ENCODE assay signal across 8 cellular contexts in the genomic region with DNA sequence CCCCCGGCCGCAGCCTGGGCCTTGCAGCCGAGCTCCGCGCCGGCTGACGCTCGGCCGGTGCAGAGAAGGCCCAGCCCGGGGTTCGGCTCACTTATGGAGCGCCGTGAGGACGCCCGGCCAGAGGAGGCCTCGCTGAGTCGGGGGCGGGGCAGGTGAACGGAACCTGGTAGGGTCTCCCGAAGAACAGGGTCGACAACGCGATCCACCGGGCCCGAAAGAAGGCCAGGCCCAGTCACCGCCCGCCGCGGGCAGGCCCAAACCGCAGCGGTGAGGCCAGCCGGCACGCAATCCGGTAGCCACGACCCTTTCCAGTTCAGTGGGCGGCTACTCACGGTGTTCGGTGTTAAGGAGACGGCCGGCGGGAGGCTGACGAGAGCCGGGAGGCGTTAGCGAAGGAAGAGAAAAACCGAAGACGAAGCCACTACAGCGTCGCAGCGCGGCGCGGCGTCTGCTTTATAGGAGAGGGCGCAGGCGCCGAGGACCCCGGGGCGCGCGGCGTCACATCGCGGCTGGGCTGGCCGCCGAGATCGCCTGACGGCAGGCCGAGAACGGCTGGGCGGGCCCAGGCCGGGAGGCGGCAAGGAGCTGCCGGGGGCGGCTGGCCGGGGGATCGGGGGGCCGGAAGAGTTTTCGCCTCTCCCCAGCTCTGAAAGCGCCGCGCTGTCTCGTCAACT. TPM values are rescaled to one million over a fixed set of nuclear protein-coding genes. Genes with fewer than 3 reads are reported as not detected.
DNase-seq lines count a peak whose midpoint lies in the region; ATAC-seq and TF ChIP-seq lines count a peak whose summit lies in the region.

A gene (minus strand): TSS at position 428 of the 674 bp plus-strand sequence. CDS start 2,928 bp downstream, outside the sequence.

- ATAC-seq in GM18907 (IDR thresholded peaks at IDR 0.05; ENCODE audit: unreplicated experiment) (peak; percentile 75), HG03135 (IDR thresholded peaks at IDR 0.05; ENCODE audit: unreplicated experiment) (peak; percentile 79)
- ATAC-seq in activated CD4-positive, alpha-beta T cell treated with anti-CD3 and anti-CD28 coated beads for 36 hours = peak; percentile 85

- H3K27me3 ChIP-seq in kidney epithelial cell (ENCODE audit: control insufficient read depth, insufficient read depth, low read length) = no peaks in the 10 kb centered on the region

- DNase-seq in AG09309 (ENCODE audit: low read depth) = peak; percentile 17
- peak; percentile 44 for DNase-seq in NCI-H345 treated with DMSO at 0.1 percent for 48 hours (lab: John Stamatoyannopoulos, UW; ENCODE audit: unreplicated experiment)
- peak; percentile 91 for DNase-seq in activated CD4-positive, alpha-beta T cell treated with anti-CD3 and anti-CD28 coated beads for 36 hours
- DNase-seq in chondrocyte (ENCODE audit: low spot score) = no peak
- DNase-seq in kidney epithelial cell (ENCODE audit: low read depth) = no peak
- DNase-seq in stimulated activated CD4-positive, alpha-beta T cell treated with anti-CD3 and anti-CD28 coated beads, Interleukin-15, amount 100 ng/mL, for 24 hours = peak; percentile 88

- H3K36me3 Mint-ChIP-seq in activated CD4-positive, alpha-beta T cell treated with anti-CD3 and anti-CD28 coated beads for 36 hours (ENCODE audit: low read depth) = peaks cover 24% of the 10 kb centered on the region
- peaks cover 4% of the 10 kb centered on the region for H3K36me3 Mint-ChIP-seq in chondrocyte (ENCODE audit: low read depth)

- H3K4me3 ChIP-seq in AG09309 (ENCODE audit: control insufficient read depth, low read depth, low read length) (peak within 1 kb of the TSS; percentile 88), kidney epithelial cell (ENCODE audit: low read depth, low read length) (peak within 1 kb of the TSS; percentile 91)

- H3K4me1 Mint-ChIP-seq in activated CD4-positive, alpha-beta T cell treated with anti-CD3 and anti-CD28 coated beads for 36 hours = peaks cover 33% of the 10 kb centered on the region
- H3K4me1 Mint-ChIP-seq in chondrocyte (ENCODE audit: low read depth) = peaks cover 32% of the 10 kb centered on the region

- peak within 1 kb of the TSS; percentile 98 for H3K4me3 Mint-ChIP-seq in activated CD4-positive, alpha-beta T cell treated with anti-CD3 and anti-CD28 coated beads for 36 hours
- H3K4me3 Mint-ChIP-seq in chondrocyte (ENCODE audit: unreplicated experiment) = peak within 1 kb of the TSS; percentile 91

- TF ChIP-seq CTCF in AG09309 (IDR thresholded peaks at IDR 0.05; ENCODE audit: control insufficient read depth, insufficient read depth, low read depth, low read length, missing control alignments) (no peak), chondrocyte (IDR thresholded peaks at IDR 0.05) (no peak), kidney epithelial cell (IDR thresholded peaks at IDR 0.05; ENCODE audit: insufficient read depth, low read length, poor library complexity, severe bottlenecking) (no peak)

- H3K27me3 Mint-ChIP-seq in activated CD4-positive, alpha-beta T cell treated with anti-CD3 and anti-CD28 coated beads for 36 hours = no peaks in the 10 kb centered on the region
- no peaks in the 10 kb centered on the region for H3K27me3 Mint-ChIP-seq in chondrocyte (ENCODE audit: low read depth)

- POLR2A ChIA-PET in activated CD4-positive, alpha-beta T cell treated with anti-CD3 and anti-CD28 coated beads for 36 hours (lab: Charles Lee) = interaction anchor here (0.6 to 2.8 kb wide), 12 partner anchors 11 to 349 kb away, joined by 3 to 29 read pairs (median 4); a partner anchor contains a TSS

- CTCF ChIA-PET in activated CD4-positive, alpha-beta T cell treated with anti-CD3 and anti-CD28 coated beads for 36 hours (lab: Charles Lee) = interaction anchor here (1.0 to 1.8 kb wide), 5 partner anchors 11 to 137 kb away, joined by 3 to 11 read pairs (median 5); no protein-coding TSS in a partner anchor

- peaks cover 1% of the 10 kb centered on the region for H3K36me3 ChIP-seq in kidney epithelial cell (ENCODE audit: control insufficient read depth, insufficient read depth, low read length)

- peak within 1 kb of the TSS; percentile 95 for H3K27ac Mint-ChIP-seq in activated CD4-positive, alpha-beta T cell treated with anti-CD3 and anti-CD28 coated beads for 36 hours
- peak within 1 kb of the TSS; percentile 97 for H3K27ac Mint-ChIP-seq in chondrocyte (ENCODE audit: unreplicated experiment)

- H3K9me3 Mint-ChIP-seq in activated CD4-positive, alpha-beta T cell treated with anti-CD3 and anti-CD28 coated beads for 36 hours (ENCODE audit: low read depth) = no peaks in the 10 kb centered on the region
- no peaks in the 10 kb centered on the region for H3K9me3 Mint-ChIP-seq in chondrocyte (ENCODE audit: low read depth)

- intact Hi-C loops in activated CD4-positive, alpha-beta T cell treated with anti-CD3 and anti-CD28 coated beads for 36 hours (cut with DNase I, micrococcal nuclease) = loop anchor here (1.0 to 5.0 kb wide), 15 partner anchors 50 to 1126 kb away; a partner anchor contains a TSS

RNA-seq across cellular contexts. Expression of the gene that starts here (rescaled TPM):
- 100 to 1,000 TPM; 218 to 265 TPM for total RNA-seq in activated CD4-positive, alpha-beta T cell treated with anti-CD3 and anti-CD28 coated beads for 36 hours
- total RNA-seq in chondrocyte (248 to 338 TPM (median 256 TPM) in 3 replicates), kidney epithelial cell (222 and 233 TPM in 2 replicates)

Comparison
In these comparisons a context has a peak if more than half of its experiments do, and no peak if none do; other contexts are left out.
1. DNase-seq: peak in AG09309 (single experiment), NCI-H345 treated with DMSO at 0.1 percent for 48 hours (single experiment), activated CD4-positive, alpha-beta T cell treated with anti-CD3 and anti-CD28 coated beads for 36 hours (single experiment) and stimulated activated CD4-positive, alpha-beta T cell treated with anti-CD3 and anti-CD28 coated beads, Interleukin-15, amount 100 ng/mL, for 24 hours (single experiment); none in chondrocyte (single experiment) and kidney epithelial cell (single experiment).
2. Peak in every context shown above with its lines, with median percentiles within 50 percentile points of each other: ATAC-seq.